In the genomic region with DNA sequence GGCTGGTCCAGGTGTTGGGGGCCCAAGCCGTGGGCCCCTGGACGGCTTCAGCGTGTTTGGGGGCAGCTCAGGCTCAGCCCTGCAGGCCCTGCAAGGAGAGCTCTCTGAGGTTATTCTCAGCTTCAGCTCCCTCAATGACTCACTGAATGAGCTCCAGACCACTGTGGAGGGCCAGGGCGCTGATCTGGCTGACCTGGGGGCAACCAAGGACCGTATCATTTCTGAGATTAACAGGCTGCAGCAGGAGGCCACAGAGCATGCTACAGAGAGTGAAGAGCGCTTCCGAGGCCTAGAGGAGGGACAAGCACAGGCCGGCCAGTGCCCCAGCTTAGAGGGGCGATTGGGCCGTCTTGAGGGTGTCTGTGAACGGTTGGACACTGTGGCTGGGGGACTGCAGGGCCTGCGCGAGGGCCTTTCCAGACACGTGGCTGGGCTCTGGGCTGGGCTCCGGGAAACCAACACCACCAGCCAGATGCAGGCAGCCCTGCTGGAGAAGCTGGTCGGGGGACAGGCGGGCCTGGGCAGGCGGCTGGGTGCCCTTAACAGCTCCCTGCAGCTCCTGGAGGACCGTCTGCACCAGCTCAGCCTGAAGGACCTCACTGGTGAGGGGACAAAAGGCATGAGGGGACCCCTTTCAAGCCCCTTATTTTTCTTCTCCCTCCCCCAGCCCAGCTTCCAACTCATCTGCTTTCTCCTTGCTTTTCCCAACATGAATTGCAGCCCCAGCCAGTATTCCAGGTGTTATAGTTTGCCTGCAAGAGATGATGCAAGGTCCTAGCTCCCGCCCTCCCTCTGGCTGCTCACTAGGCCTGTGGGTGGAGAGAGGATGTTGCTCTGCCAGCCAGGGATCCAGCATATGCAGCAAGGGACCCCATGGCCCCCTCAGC, we compare ENCODE assay signal across 1 cellular context.
TF ChIP-seq lines count a peak whose summit lies in the region.

No MANE protein-coding gene starts in this region.

TF ChIP-seq in K562, 482 proteins besides CTCF, POLR2A, EP300 and RAD21:
- TF ChIP-seq ZNF431 (CRISPR knock-in tag; IDR thresholded peaks at IDR 0.05) (peak; percentile 73), ZBED1 (IDR thresholded peaks at IDR 0.05) (no peak)
- TF ChIP-seq, protein P1, sequence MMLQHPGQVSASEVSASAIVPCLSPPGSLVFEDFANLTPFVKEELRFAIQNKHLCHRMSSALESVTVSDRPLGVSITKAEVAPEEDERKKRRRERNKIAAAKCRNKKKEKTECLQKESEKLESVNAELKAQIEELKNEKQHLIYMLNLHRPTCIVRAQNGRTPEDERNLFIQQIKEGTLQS (IDR thresholded peaks at IDR 0.05): peak; percentile 47; the same call in 1 of the 2 replicates
- TF ChIP-seq, protein P1 (CRISPR knock-in tag; conservative IDR thresholded peaks at IDR 0.05): no peak
TF ChIP-seq in K562: peak in this region for 2.
